In genomic region chr7:151570366-151570915, GRCh38 we compare ENCODE assay signal across 9 cellular contexts. TPM values are rescaled to one million over a fixed set of nuclear protein-coding genes. Genes with fewer than 3 reads are reported as not detected.
DNase-seq lines count a peak whose midpoint lies in the region; ATAC-seq, FAIRE-seq and TF ChIP-seq lines count a peak whose summit lies in the region.
"Had no signal": no experiment of that assay in that cellular context is flagged by ENCODE, and none has a peak within 500 bp of the region (broad histone marks: within the 10 kb centered on the region; RNA-seq: fewer than 3 reads in every experiment).

No MANE protein-coding gene starts in this region.

- no peaks in the 10 kb centered on the region for H3K9me3 Mint-ChIP-seq in natural killer cell
- H3K9me3 Mint-ChIP-seq in natural killer cell treated with Interleukin-12 subunit alpha and Interleukin-12 subunit beta and Interleukin-15 and Interleukin-18, amount 100 ng/mL, for 72 hours = no peaks in the 10 kb centered on the region
- no peaks in the 10 kb centered on the region for H3K9me3 Mint-ChIP-seq in stimulated activated memory B cell treated with anti-CD40 and anti-IgM and Interleukin-4, amounts not matched to agents 10 μg/mL and 1 μg/mL and 100 μg/mL, for 72 hours

- no peaks in the 10 kb centered on the region for H3K4me1 Mint-ChIP-seq in natural killer cell
- H3K4me1 Mint-ChIP-seq in natural killer cell treated with Interleukin-12 subunit alpha and Interleukin-12 subunit beta and Interleukin-15 and Interleukin-18, amount 100 ng/mL, for 72 hours (ENCODE audit: low read depth in 2 of 2) = no peaks in the 10 kb centered on the region
- H3K4me1 Mint-ChIP-seq in stimulated activated memory B cell treated with anti-CD40 and anti-IgM and Interleukin-4, amounts not matched to agents 10 μg/mL and 1 μg/mL and 100 μg/mL, for 72 hours = no peaks in the 10 kb centered on the region

- no peak overlapping the region for H3K27ac Mint-ChIP-seq in natural killer cell
- no peak overlapping the region for H3K27ac Mint-ChIP-seq in natural killer cell treated with Interleukin-12 subunit alpha and Interleukin-12 subunit beta and Interleukin-15 and Interleukin-18, amount 100 ng/mL, for 72 hours
- no peak overlapping the region for H3K27ac Mint-ChIP-seq in stimulated activated memory B cell treated with anti-CD40 and anti-IgM and Interleukin-4, amounts not matched to agents 10 μg/mL and 1 μg/mL and 100 μg/mL, for 72 hours

- H3K27ac ChIP-seq in uterus = no peak overlapping the region

- H3K9me3 ChIP-seq in uterus = no peaks in the 10 kb centered on the region

- no peak for TF ChIP-seq POLR2A in uterus (IDR thresholded peaks at IDR 0.05)
- TF ChIP-seq POLR2A in GM12891 (IDR thresholded peaks at IDR 0.05; ENCODE audit: low read depth, low read length) = no peak

- no peaks in the 10 kb centered on the region for H3K36me3 ChIP-seq in uterus

- intact Hi-C loops in natural killer cell (cut with micrococcal nuclease) = loop anchor here (2.0 kb wide), 1 partner anchor 188 kb away; no protein-coding TSS in a partner anchor
- intact Hi-C loops in uterus (cut with DNase I; ENCODE audit: low total_unique reads) = no loop called here

- no peaks in the 10 kb centered on the region for H3K27me3 ChIP-seq in uterus

- H3K27me3 Mint-ChIP-seq in natural killer cell (ENCODE audit: low read depth in 2 of 2) = no peaks in the 10 kb centered on the region
- H3K27me3 Mint-ChIP-seq in natural killer cell treated with Interleukin-12 subunit alpha and Interleukin-12 subunit beta and Interleukin-15 and Interleukin-18, amount 100 ng/mL, for 72 hours = no peaks in the 10 kb centered on the region
- no peaks in the 10 kb centered on the region for H3K27me3 Mint-ChIP-seq in stimulated activated memory B cell treated with anti-CD40 and anti-IgM and Interleukin-4, amounts not matched to agents 10 μg/mL and 1 μg/mL and 100 μg/mL, for 72 hours

- ATAC-seq in natural killer cell (no peak), GM18502 (IDR thresholded peaks at IDR 0.05; ENCODE audit: poor library complexity, unreplicated experiment) (no peak)
- no peak for ATAC-seq in natural killer cell treated with Interleukin-12 subunit alpha and Interleukin-12 subunit beta and Interleukin-15 and Interleukin-18, amount 100 ng/mL, for 72 hours
- ATAC-seq in stimulated activated memory B cell treated with anti-CD40 and anti-IgM and Interleukin-4, amounts not matched to agents 10 μg/mL and 1 μg/mL and 100 μg/mL, for 72 hours = no peak

- no peak for DNase-seq in natural killer cell
- DNase-seq in natural killer cell treated with Interleukin-12 subunit alpha and Interleukin-12 subunit beta and Interleukin-15 and Interleukin-18, amount 100 ng/mL, for 72 hours (ENCODE audit: low spot score) = no peak
- peak; percentile 28 for DNase-seq in RCC 7860 (ENCODE audit: low spot score)
- peak; percentile 26 for DNase-seq in fibroblast of the conjunctiva (ENCODE audit: low read depth)
- no peak for DNase-seq in uterus
- no peak for DNase-seq in GM12891 (ENCODE audit: insufficient read length, low spot score)
- DNase-seq: amygdala had no signal

- peaks cover 0 to 11% of the 10 kb centered on the region in 2 donors for H3K4me1 ChIP-seq in uterus

- H3K4me3 Mint-ChIP-seq in natural killer cell = no peak overlapping the region
- H3K4me3 Mint-ChIP-seq in natural killer cell treated with Interleukin-12 subunit alpha and Interleukin-12 subunit beta and Interleukin-15 and Interleukin-18, amount 100 ng/mL, for 72 hours = no peak overlapping the region
- H3K4me3 Mint-ChIP-seq in stimulated activated memory B cell treated with anti-CD40 and anti-IgM and Interleukin-4, amounts not matched to agents 10 μg/mL and 1 μg/mL and 100 μg/mL, for 72 hours = no peak overlapping the region

- H3K36me3 Mint-ChIP-seq in natural killer cell = peaks cover 7% of the 10 kb centered on the region
- H3K36me3 Mint-ChIP-seq in natural killer cell treated with Interleukin-12 subunit alpha and Interleukin-12 subunit beta and Interleukin-15 and Interleukin-18, amount 100 ng/mL, for 72 hours = no peaks in the 10 kb centered on the region
- peaks cover 28% of the 10 kb centered on the region for H3K36me3 Mint-ChIP-seq in stimulated activated memory B cell treated with anti-CD40 and anti-IgM and Interleukin-4, amounts not matched to agents 10 μg/mL and 1 μg/mL and 100 μg/mL, for 72 hours

- peak; percentile 45 for TF ChIP-seq CTCF in natural killer cell (IDR thresholded peaks at IDR 0.05)
- peak; percentile 25 to 57 (median 42) for TF ChIP-seq CTCF in uterus (IDR thresholded peaks at IDR 0.05)

- no peak overlapping the region for H3K4me3 ChIP-seq in uterus

- FAIRE-seq in RCC 7860 (lab: Jason Lieb, UNC) (peak; percentile 89), GM12891 (lab: Jason Lieb, UNC) (no peak)

TF ChIP-seq in GM12891, 5 proteins besides CTCF, POLR2A, EP300 and RAD21:
- TF ChIP-seq POU2F2 (IDR thresholded peaks at IDR 0.05; ENCODE audit: low read depth, low read length) (no peak), SPI1 (IDR thresholded peaks at IDR 0.05; ENCODE audit: low read depth, low read length) (no peak), TAF1 (IDR thresholded peaks at IDR 0.05; ENCODE audit: low read depth, low read length) (no peak), POLR2AphosphoS5 (IDR thresholded peaks at IDR 0.05; ENCODE audit: low read depth, low read length) (no peak), PAX5 (IDR thresholded peaks at IDR 0.05; ENCODE audit: insufficient read depth, low read length, severe bottlenecking) (no peak)

RNA-seq across cellular contexts. Expression of gene RHEB, which starts 50.7 kb away (rescaled TPM):
- total RNA-seq in natural killer cell (10 to 100 TPM; 51.0 to 63.3 (median 63.3) TPM), uterus (100 to 1,000 TPM in 2 of 4 donors, 10 to 100 TPM in 2; 69.2 to 135 (median 102) TPM)
- total RNA-seq in natural killer cell treated with Interleukin-12 subunit alpha and Interleukin-12 subunit beta and Interleukin-15 and Interleukin-18, amount 100 ng/mL, for 72 hours = 10 to 100 TPM; 45.4 to 55.8 TPM
- 19.9 TPM for polyA plus RNA-seq in GM12891 (2012; ENCODE audit: low read depth, missing spikeins)

Comparison
In these comparisons a context has a peak if more than half of its experiments do, and no peak if none do; other contexts are left out.
1. DNase-seq: peak in RCC 7860 (single experiment) and fibroblast of the conjunctiva (single experiment); none in natural killer cell (single experiment), natural killer cell treated with Interleukin-12 subunit alpha and Interleukin-12 subunit beta and Interleukin-15 and Interleukin-18, amount 100 ng/mL, for 72 hours (single experiment), uterus (0 of 2) and GM12891 (single experiment).